Comparison of ENCODE assay signal across 23 cellular contexts in the genomic region with DNA sequence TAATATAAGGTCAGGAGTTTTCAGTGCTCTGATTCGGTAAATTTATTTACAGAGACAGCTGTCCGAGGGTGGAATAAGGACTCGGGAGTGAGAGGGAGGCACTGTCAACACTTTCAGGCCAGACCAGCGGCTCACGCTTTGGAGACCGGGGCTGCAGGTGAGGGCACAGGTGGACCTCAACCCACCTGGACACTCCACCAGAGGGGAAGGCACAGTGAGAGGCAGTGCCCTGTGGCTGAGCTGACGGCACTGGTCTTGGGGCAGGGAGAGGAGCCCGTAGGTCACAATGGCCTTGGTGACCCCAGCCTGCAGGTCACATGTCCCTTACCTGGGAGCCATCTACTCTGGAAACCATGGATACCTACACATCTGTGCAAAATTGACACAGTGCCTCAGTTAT.
DNase-seq lines count a peak whose midpoint lies in the region; ATAC-seq and TF ChIP-seq lines count a peak whose summit lies in the region.
"Had no signal": no experiment of that assay in that cellular context is flagged by ENCODE, and none has a peak within 500 bp of the region (broad histone marks: within the 10 kb centered on the region; RNA-seq: fewer than 3 reads in every experiment).

No MANE protein-coding gene starts in this region.

- H2BK15ac ChIP-seq in neuronal stem cell (ENCODE audit: low read length), result no peak overlapping the region

- peaks cover 5 to 15% (median 7%) of the 10 kb centered on the region in 11 experiments; a peak in 13 of 22 replicates for H3K9me3 ChIP-seq in BLaER1 treated with 17β-estradiol and CSF1 and Interleukin-3, amounts not matched to agents 10 nM and 100 nM (replicated peaks in 1 of 11)
- H3K9me3 ChIP-seq in neuronal stem cell (replicated peaks in 1 of 2; ENCODE audit: control insufficient read depth in 2 of 2, insufficient read depth in 1 of 2, low read depth in 1 of 2, low read length in 2 of 2), result no peaks in the 10 kb centered on the region
- H3K9me3 ChIP-seq: A549, BE2C, Caco-2 had no signal

- CTCF ChIA-PET in activated naive CD4-positive, alpha-beta T cell treated with anti-CD3 and anti-CD28 coated beads for 36 hours (lab: Charles Lee), result interaction anchor here (0.9 kb wide), 1 partner anchor 20 kb away, joined by 3 read pairs; no protein-coding TSS in a partner anchor

- H3K36me3 ChIP-seq in BLaER1 treated with 17β-estradiol and CSF1 and Interleukin-3, amounts not matched to agents 10 nM and 100 nM, result no peaks in the 10 kb centered on the region
- H3K36me3 ChIP-seq in neuronal stem cell (replicated peaks in 1 of 2; ENCODE audit: control insufficient read depth in 2 of 2, insufficient read depth in 2 of 2, low read length in 2 of 2), result no peaks in the 10 kb centered on the region
- H3K36me3 ChIP-seq: BE2C had no signal

- no peak overlapping the region for H2BK120ac ChIP-seq in neuronal stem cell (ENCODE audit: low read depth, low read length)

- H3K14ac ChIP-seq in neuronal stem cell (ENCODE audit: low read length), result no peak overlapping the region

- H3K18ac ChIP-seq in neuronal stem cell (ENCODE audit: low read length), result no peak overlapping the region

- H3K4me1 ChIP-seq in BLaER1 treated with 17β-estradiol and CSF1 and Interleukin-3, amounts not matched to agents 10 nM and 100 nM, result peaks cover 4 to 100% (median 82%) of the 10 kb centered on the region in 10 experiments; a peak in 19 of 20 replicates
- H3K4me1 ChIP-seq in neuronal stem cell (ENCODE audit: control insufficient read depth in 2 of 2, insufficient read depth in 1 of 2, low read depth in 1 of 2, low read length in 2 of 2), result peaks cover 0 to 2% of the 10 kb centered on the region in 2 donors
- H3K4me1 ChIP-seq: A549, BE2C had no signal

- no peak overlapping the region for H3K4me3 ChIP-seq in BLaER1 treated with 17β-estradiol and CSF1 and Interleukin-3, amounts not matched to agents 10 nM and 100 nM
- H3K4me3 ChIP-seq in neuronal stem cell (ENCODE audit: low read length in 2 of 2), result no peak overlapping the region
- H3K4me3 ChIP-seq: A549, GM12878, GM23338 had no signal

- peak overlapping the region; percentile 38 for H3K23ac ChIP-seq in neuronal stem cell (ENCODE audit: low read depth, low read length, poor library complexity)

- H3K27ac ChIP-seq in BLaER1 treated with 17β-estradiol and CSF1 and Interleukin-3, amounts not matched to agents 10 nM and 100 nM, result no peak overlapping the region
- H3K27ac ChIP-seq in VCaP (peak overlapping the region; percentile 96; the same call in 1 of the 2 replicates), neuronal stem cell (replicated peaks; ENCODE audit: low read length) (no peak overlapping the region)
- H3K27ac ChIP-seq: A549, C4-2B had no signal

- H2BK12ac ChIP-seq in neuronal stem cell (ENCODE audit: low read length), result no peak overlapping the region

- H3K27me3 ChIP-seq in BLaER1 treated with 17β-estradiol and CSF1 and Interleukin-3, amounts not matched to agents 10 nM and 100 nM, result peaks cover 0 to 21% (median 0%) of the 10 kb centered on the region in 11 experiments; a peak in 7 of 22 replicates
- H3K27me3 ChIP-seq in neuronal stem cell (ENCODE audit: control insufficient read depth in 3 of 3, insufficient read depth in 3 of 3, low read depth in 1 of 3, low read length in 3 of 3), result peaks cover 0 to 5% (median 2%) of the 10 kb centered on the region in 3 experiments

- no peak for DNase-seq in neuronal stem cell (ENCODE audit: low spot score)
- DNase-seq in activated naive CD4-positive, alpha-beta T cell treated with anti-CD3 and anti-CD28 coated beads for 36 hours, result no peak
- DNase-seq in NCI-H526 (lab: John Stamatoyannopoulos, UW), result no peak
- DNase-seq in OCI-M2 (lab: John Stamatoyannopoulos, UW; ENCODE audit: unreplicated experiment), result no peak
- DNase-seq: 8988T; ACHN; AML-193; BE2C; Caco-2; CD4-positive, CD25-positive, alpha-beta regulatory T cell; CD8-positive, alpha-beta T cell; DMS153; EL; GDM1; H9 had no signal

- H3K27me3 Mint-ChIP-seq in activated naive CD4-positive, alpha-beta T cell treated with anti-CD3 and anti-CD28 coated beads for 36 hours (ENCODE audit: low read depth), result peaks cover 19% of the 10 kb centered on the region

- intact Hi-C loops in activated naive CD4-positive, alpha-beta T cell treated with anti-CD3 and anti-CD28 coated beads for 36 hours (cut with micrococcal nuclease), result loop anchor here (5.0 to 10.0 kb wide), 2 partner anchors 220 to 313 kb away; a partner anchor contains a TSS

- H4K8ac ChIP-seq in neuronal stem cell (ENCODE audit: low read depth, low read length), result no peak overlapping the region

- no peaks in the 10 kb centered on the region for H3K79me1 ChIP-seq in neuronal stem cell (ENCODE audit: low read depth, low read length)

- no peak for ATAC-seq in HG02588 (IDR thresholded peaks at IDR 0.05; ENCODE audit: unreplicated experiment)
- ATAC-seq: A549; CD8-positive, alpha-beta T cell; GM12878; GM23338; HCT116 had no signal

- TF ChIP-seq CTCF in VCaP (conservative IDR thresholded peaks at IDR 0.05), result no peak

- H3K27ac Mint-ChIP-seq in activated naive CD4-positive, alpha-beta T cell treated with anti-CD3 and anti-CD28 coated beads for 36 hours, result no peak overlapping the region
- H3K27ac Mint-ChIP-seq: CD4-positive, CD25-positive, alpha-beta regulatory T cell; CD8-positive, alpha-beta T cell; GM23338; H9 had no signal

- WGBS in neuronal stem cell (ENCODE audit: extremely low coverage in 2 of 2, insufficient read length in 2 of 2, insufficient replicate concordance in 1 of 2), 2 donors, result no CpG with 5 or more reads among the region's 8 CpGs

- H2AFZ ChIP-seq in neuronal stem cell (ENCODE audit: low read length), result no peak overlapping the region
- H2AFZ ChIP-seq: GM23338 had no signal

- no peak overlapping the region for H3K4me3 Mint-ChIP-seq in activated naive CD4-positive, alpha-beta T cell treated with anti-CD3 and anti-CD28 coated beads for 36 hours
- H3K4me3 Mint-ChIP-seq: CD4-positive, CD25-positive, alpha-beta regulatory T cell; CD8-positive, alpha-beta T cell; GM23338; H9 had no signal

- no peak overlapping the region for H3K4ac ChIP-seq in neuronal stem cell (ENCODE audit: low read length)

- H3K36me3 Mint-ChIP-seq in activated naive CD4-positive, alpha-beta T cell treated with anti-CD3 and anti-CD28 coated beads for 36 hours (ENCODE audit: low read depth), result no peaks in the 10 kb centered on the region
- H3K36me3 Mint-ChIP-seq: CD4-positive, CD25-positive, alpha-beta regulatory T cell; CD8-positive, alpha-beta T cell had no signal

- H3K9me3 Mint-ChIP-seq in activated naive CD4-positive, alpha-beta T cell treated with anti-CD3 and anti-CD28 coated beads for 36 hours, result no peaks in the 10 kb centered on the region
- H3K9me3 Mint-ChIP-seq: CD8-positive, alpha-beta T cell; GM23338; H9 had no signal

- no peaks in the 10 kb centered on the region; a peak in 1 of 22 replicates for H4K20me1 ChIP-seq in BLaER1 treated with 17β-estradiol and CSF1 and Interleukin-3, amounts not matched to agents 10 nM and 100 nM

- H2BK5ac ChIP-seq in neuronal stem cell (ENCODE audit: low read length), result no peak overlapping the region

- H3K9ac ChIP-seq in BLaER1 treated with 17β-estradiol and CSF1 and Interleukin-3, amounts not matched to agents 10 nM and 100 nM, result no peak overlapping the region
- H3K9ac ChIP-seq in neuronal stem cell (ENCODE audit: low read depth, low read length, poor library complexity), result peak overlapping the region; percentile 9

- no peak overlapping the region for H2AK5ac ChIP-seq in neuronal stem cell (ENCODE audit: low read depth, low read length)

- H3K4me1 Mint-ChIP-seq in activated naive CD4-positive, alpha-beta T cell treated with anti-CD3 and anti-CD28 coated beads for 36 hours (ENCODE audit: low read depth), result peaks cover 7% of the 10 kb centered on the region

- peak overlapping the region in 9 of 11 experiments; percentile 58 to 90 (median 73); a peak in 14 of 22 replicates for H3K4me2 ChIP-seq in BLaER1 treated with 17β-estradiol and CSF1 and Interleukin-3, amounts not matched to agents 10 nM and 100 nM
- no peak overlapping the region for H3K4me2 ChIP-seq in neuronal stem cell (ENCODE audit: insufficient read depth, low read length, poor library complexity, severe bottlenecking)
- H3K4me2 ChIP-seq: A549, GM23338 had no signal

- no peak overlapping the region for H4K91ac ChIP-seq in neuronal stem cell (ENCODE audit: low read depth, low read length, poor library complexity)
